In the genomic region with DNA sequence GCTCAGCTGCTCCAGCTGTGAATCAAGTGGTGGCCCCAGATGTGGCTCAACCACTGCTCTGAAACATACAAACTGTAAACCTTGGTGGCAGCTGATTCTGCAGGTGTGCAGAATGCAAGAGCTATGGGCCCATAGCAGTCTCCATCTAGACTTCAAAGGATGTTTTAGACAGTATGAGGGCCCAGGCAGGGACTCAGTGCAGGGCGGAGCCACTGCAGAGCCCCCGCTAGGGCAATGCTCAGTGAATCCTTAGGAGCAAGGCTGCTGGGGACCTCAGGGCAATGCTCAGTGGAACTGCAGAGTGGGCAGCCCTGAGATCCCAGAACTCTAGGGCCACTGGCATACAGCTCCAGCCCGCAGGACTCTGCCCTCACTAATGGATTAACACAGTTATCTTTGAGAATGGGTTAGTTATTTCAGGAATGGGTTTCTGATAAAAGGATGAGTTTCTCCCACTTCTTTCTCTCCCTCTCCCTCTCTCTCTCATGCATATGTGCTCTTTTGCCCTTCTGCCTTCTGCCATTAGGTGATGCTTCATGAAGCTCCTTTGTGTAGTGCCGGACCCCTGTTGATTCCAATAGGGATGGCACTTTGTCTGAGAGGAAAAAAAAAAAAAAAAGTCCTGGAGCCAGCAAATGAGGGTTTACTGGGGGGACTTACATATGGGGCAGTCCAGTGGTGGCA, we compare ENCODE assay signal across 28 cellular contexts.
"Had no signal": no experiment of that assay in that cellular context is flagged by ENCODE, and none has a peak within 500 bp of the region (broad histone marks: within the 10 kb centered on the region; RNA-seq: fewer than 3 reads in every experiment).

No MANE protein-coding gene starts in this region.

- H3K4me3 ChIP-seq: ascending aorta, cardiac muscle cell, PC-9 had no signal

- H3K27me3 ChIP-seq: ascending aorta, cardiac muscle cell had no signal

- H3K36me3 ChIP-seq: ascending aorta, cardiac muscle cell had no signal

- DNase-seq: activated CD4-positive, alpha-beta T cell treated with anti-CD3 and anti-CD28 coated beads for 36 hours; activated CD4-positive, alpha-beta T cell treated with anti-CD3 and anti-CD28 coated beads, Interleukin-2, amount 10 ng/mL, durations not matched to agents 7 days and 5 days; activated CD4-positive, alpha-beta T cell treated with anti-CD3 and anti-CD28 coated beads, Interleukin-2, amount 50 U/mL, for 48 hours; activated CD8-positive, alpha-beta T cell treated with anti-CD3 and anti-CD28 coated beads, Interleukin-2, amount 10 ng/mL, durations not matched to agents 7 days and 5 days; activated gamma-delta T cell; activated naive CD4-positive, alpha-beta T cell treated with Interleukin-2 at 50 U/mL for 16 hours; activated naive CD8-positive, alpha-beta T cell treated with anti-CD3 and anti-CD28 coated beads, Interleukin-2, amount 10 ng/mL, durations not matched to agents 7 days and 5 days; activated T-cell treated with anti-CD3 and anti-CD28 coated beads, Interleukin-2, amount 50 U/mL, for 24 hours; amygdala; NCI-H1092 treated with DMSO at 0.1 percent for 48 hours; NCI-H1417; NCI-H146; NCI-H187; NCI-H2029 treated with DMSO at 0.1 percent for 48 hours; NCI-H2107; NCI-H2171; NCI-H226; NCI-H446 treated with DMSO at 0.1 percent for 48 hours; NCI-H524; NCI-H69; SIG-M5; T1000 had no signal

- H3K4me2 ChIP-seq: PC-9 had no signal

- H3K9me3 ChIP-seq: ascending aorta had no signal

- ATAC-seq: activated CD4-positive, alpha-beta T cell treated with anti-CD3 and anti-CD28 coated beads for 36 hours; activated CD4-positive, CD25-positive, alpha-beta regulatory T cell treated with anti-CD3 and anti-CD28 coated beads, Interleukin-2, amount 50 U/mL, for 24 hours; activated CD8-positive, alpha-beta T cell treated with anti-CD3 and anti-CD28 coated beads, Interleukin-2, amount 10 ng/mL, durations not matched to agents 7 days and 5 days; Right ventricle myocardium inferior had no signal

- H3K27ac ChIP-seq: PC-9, RWPE1 had no signal

- H2AFZ ChIP-seq: PC-9 had no signal
